ENCODE assay signal across 11 cellular contexts in genomic region chr20:43849496-43850197, GRCh38.
DNase-seq lines count a peak whose midpoint lies in the region; ATAC-seq and TF ChIP-seq lines count a peak whose summit lies in the region.
"Had no signal": no experiment of that assay in that cellular context is flagged by ENCODE, and none has a peak within 500 bp of the region (broad histone marks: within the 10 kb centered on the region; RNA-seq: fewer than 3 reads in every experiment).

No MANE protein-coding gene starts in this region.

- intact Hi-C loops in PC-3 (cut with micrococcal nuclease): loop anchor here (10.0 kb wide), 1 partner anchor 365 kb away; the partner anchor contains the start of gene OSER1
- intact Hi-C loops in ovary (cut with DNase I): no loop called here

- no peak for TF ChIP-seq EP300 in ovary (IDR thresholded peaks at IDR 0.05)

- peak overlapping the region; percentile 30; the same call in 1 of the 2 replicates for H3K4me3 ChIP-seq in PC-3 (ENCODE audit: low read length)
- no peak overlapping the region for H3K4me3 ChIP-seq in epithelial cell of esophagus (ENCODE audit: low read length)
- no peak overlapping the region for H3K4me3 ChIP-seq in ovary

- CTCF ChIA-PET in PC-3 (lab: Charles Lee): interaction anchor here (0.5 to 0.6 kb wide), 2 partner anchors 72 to 358 kb away, joined by 3 read pairs; no protein-coding TSS in a partner anchor

- 19 to 33% (median 23%) methylated on average over 13 of the region's 13 CpGs for WGBS in ovary, 3 donors

- no peak for TF ChIP-seq CTCF in PC-3 (conservative IDR thresholded peaks at IDR 0.05; ENCODE audit: low read depth, low read length)
- no peak for TF ChIP-seq CTCF in epithelial cell of esophagus (IDR thresholded peaks at IDR 0.05; ENCODE audit: insufficient read depth, low read depth, low read length, missing control alignments)
- no peak for TF ChIP-seq CTCF in ovary (IDR thresholded peaks at IDR 0.05)

- H3K79me2 ChIP-seq in PC-3 (ENCODE audit: low read length): no peaks in the 10 kb centered on the region

- no TSS peak for BruUV-seq in PC-3 (replicated peaks; lab: Mats Ljungman, UMichigan)

- H3K36me3 ChIP-seq in PC-3 (ENCODE audit: low read depth, low read length) (no peaks in the 10 kb centered on the region), ovary (no peaks in the 10 kb centered on the region)

- H3K27me3 ChIP-seq in PC-3 (ENCODE audit: low read length) (no peaks in the 10 kb centered on the region), ovary (no peaks in the 10 kb centered on the region)

- ATAC-seq in PC-3 (peak; percentile 54), GM21367 (IDR thresholded peaks at IDR 0.05; ENCODE audit: unreplicated experiment) (no peak), HG03439 (IDR thresholded peaks at IDR 0.05; ENCODE audit: unreplicated experiment) (no peak)
- ATAC-seq: stimulated activated naive CD8-positive, alpha-beta T cell treated with anti-CD3 and anti-CD28 coated beads, Interleukin-15, amount 100 ng/mL, for 72 hours had no signal

- in situ Hi-C loops in Caki2 (cut with HindIII; ENCODE audit: low pct_unique_long_range_greater_than_20kb, low sequenced_read_pairs): no loop called here

- DNase-seq in Caki2 (ENCODE audit: low read depth): peak; percentile 61
- peak; percentile 76 for DNase-seq in PC-3
- DNase-seq in epithelial cell of esophagus (ENCODE audit: low read depth): peak; percentile 73
- DNase-seq in ovary: peak in 4 of 5 donors; percentile 34 to 74 (median 53)
- DNase-seq in stimulated activated CD4-positive, alpha-beta T cell treated with anti-CD3 and anti-CD28 coated beads, Interleukin-4, amount 100 ng/mL, for 24 hours: no peak
- no peak for DNase-seq in activated CD4-positive, alpha-beta T cell treated with anti-CD3 and anti-CD28 coated beads for 1 hour
- DNase-seq: activated CD4-positive, alpha-beta T cell treated with anti-CD3 and anti-CD28 coated beads, Interleukin-2, amount 50 U/mL, for 4 hours; immature natural killer cell; stimulated activated naive CD8-positive, alpha-beta T cell treated with anti-CD3 and anti-CD28 coated beads, Interleukin-15, amount 100 ng/mL, for 72 hours had no signal

- no peaks in the 10 kb centered on the region for H4K20me1 ChIP-seq in PC-3 (ENCODE audit: low read length)

- peaks cover 5% of the 10 kb centered on the region for H3F3A ChIP-seq in PC-3 (ENCODE audit: low read length, unreplicated experiment)

- POLR2A ChIA-PET in PC-3 (lab: Charles Lee; ENCODE audit: unreplicated experiment): no interaction called here

- peak overlapping the region; percentile 45 for H3K9ac ChIP-seq in PC-3 (ENCODE audit: low read length)

- no peaks in the 10 kb centered on the region for H3K9me2 ChIP-seq in PC-3 (replicated peaks; ENCODE audit: low read length)

- H3K27ac ChIP-seq in PC-3 (ENCODE audit: low read length): peak overlapping the region; percentile 82
- peak overlapping the region in 1 of 2 donors; percentile 15 for H3K27ac ChIP-seq in ovary

- peaks cover 44% of the 10 kb centered on the region for H3K4me1 ChIP-seq in PC-3 (ENCODE audit: insufficient read depth, low read length)
- no peaks in the 10 kb centered on the region for H3K4me1 ChIP-seq in ovary (ENCODE audit: insufficient read depth)

- no peak for TF ChIP-seq POLR2A in ovary (IDR thresholded peaks at IDR 0.05)

- no peaks in the 10 kb centered on the region for H3K9me3 ChIP-seq in PC-3 (ENCODE audit: low read length)
- no peaks in the 10 kb centered on the region for H3K9me3 ChIP-seq in ovary

- H3K4me2 ChIP-seq in PC-3 (ENCODE audit: low read length): peak overlapping the region; percentile 75

- peak overlapping the region; percentile 53 for H2AFZ ChIP-seq in PC-3 (ENCODE audit: low read length)

Comparison
In these comparisons a context has a peak if more than half of its experiments do, and no peak if none do; other contexts are left out.
1. DNase-seq: peak in Caki2 (single experiment), PC-3 (single experiment), epithelial cell of esophagus (single experiment) and ovary (4 of 5); none in stimulated activated CD4-positive, alpha-beta T cell treated with anti-CD3 and anti-CD28 coated beads, Interleukin-4, amount 100 ng/mL, for 24 hours (single experiment) and activated CD4-positive, alpha-beta T cell treated with anti-CD3 and anti-CD28 coated beads for 1 hour (single experiment).